1 cellular context compared by ENCODE assay signal in the genomic region with DNA sequence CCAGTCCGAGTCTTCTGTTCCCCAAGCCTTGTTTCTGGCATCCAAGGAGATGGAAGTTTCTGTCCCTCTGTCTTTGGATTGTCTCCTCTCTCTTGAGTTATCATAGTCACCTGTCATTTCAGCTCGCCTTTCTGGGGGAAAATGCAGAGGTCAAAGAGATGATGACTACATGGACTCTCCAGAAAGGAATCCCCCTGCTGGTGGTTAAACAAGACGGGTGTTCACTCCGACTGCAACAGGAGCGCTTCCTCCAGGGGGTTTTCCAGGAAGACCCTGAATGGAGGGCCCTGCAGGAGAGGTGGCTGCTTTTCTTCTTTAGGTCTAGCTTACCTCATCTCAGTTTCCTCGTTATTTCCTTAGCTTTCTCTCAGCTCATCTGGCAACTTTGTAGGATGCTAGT.
TF ChIP-seq lines count a peak whose summit lies in the region.

No MANE protein-coding gene starts in this region.

TF ChIP-seq in HCT116, 20 proteins besides CTCF, POLR2A, EP300 and RAD21:
- no peak for TF ChIP-seq SRF (IDR thresholded peaks at IDR 0.05; ENCODE audit: low read depth)
- no peak for TF ChIP-seq ZFX (IDR thresholded peaks at IDR 0.05)
- TF ChIP-seq CEBPB (IDR thresholded peaks at IDR 0.05; ENCODE audit: low read depth) = no peak
- TF ChIP-seq, protein P1, sequence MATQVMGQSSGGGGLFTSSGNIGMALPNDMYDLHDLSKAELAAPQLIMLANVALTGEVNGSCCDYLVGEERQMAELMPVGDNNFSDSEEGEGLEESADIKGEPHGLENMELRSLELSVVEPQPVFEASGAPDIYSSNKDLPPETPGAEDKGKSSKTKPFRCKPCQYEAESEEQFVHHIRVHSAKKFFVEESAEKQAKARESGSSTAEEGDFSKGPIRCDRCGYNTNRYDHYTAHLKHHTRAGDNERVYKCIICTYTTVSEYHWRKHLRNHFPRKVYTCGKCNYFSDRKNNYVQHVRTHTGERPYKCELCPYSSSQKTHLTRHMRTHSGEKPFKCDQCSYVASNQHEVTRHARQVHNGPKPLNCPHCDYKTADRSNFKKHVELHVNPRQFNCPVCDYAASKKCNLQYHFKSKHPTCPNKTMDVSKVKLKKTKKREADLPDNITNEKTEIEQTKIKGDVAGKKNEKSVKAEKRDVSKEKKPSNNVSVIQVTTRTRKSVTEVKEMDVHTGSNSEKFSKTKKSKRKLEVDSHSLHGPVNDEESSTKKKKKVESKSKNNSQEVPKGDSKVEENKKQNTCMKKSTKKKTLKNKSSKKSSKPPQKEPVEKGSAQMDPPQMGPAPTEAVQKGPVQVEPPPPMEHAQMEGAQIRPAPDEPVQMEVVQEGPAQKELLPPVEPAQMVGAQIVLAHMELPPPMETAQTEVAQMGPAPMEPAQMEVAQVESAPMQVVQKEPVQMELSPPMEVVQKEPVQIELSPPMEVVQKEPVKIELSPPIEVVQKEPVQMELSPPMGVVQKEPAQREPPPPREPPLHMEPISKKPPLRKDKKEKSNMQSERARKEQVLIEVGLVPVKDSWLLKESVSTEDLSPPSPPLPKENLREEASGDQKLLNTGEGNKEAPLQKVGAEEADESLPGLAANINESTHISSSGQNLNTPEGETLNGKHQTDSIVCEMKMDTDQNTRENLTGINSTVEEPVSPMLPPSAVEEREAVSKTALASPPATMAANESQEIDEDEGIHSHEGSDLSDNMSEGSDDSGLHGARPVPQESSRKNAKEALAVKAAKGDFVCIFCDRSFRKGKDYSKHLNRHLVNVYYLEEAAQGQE (IDR thresholded peaks at IDR 0.05; ENCODE audit: low read depth) = no peak
- TF ChIP-seq ELF1 (IDR thresholded peaks at IDR 0.05; ENCODE audit: borderline replicate concordance, low read depth) = no peak
- no peak for TF ChIP-seq FOSL1 (IDR thresholded peaks at IDR 0.05; ENCODE audit: low read depth)
